Comparison of ENCODE assay signal across 8 cellular contexts in genomic region chr1:112369389-112370285, GRCh38. TPM values are rescaled to one million over a fixed set of nuclear protein-coding genes. Genes with fewer than 3 reads are reported as not detected.
A peak's percentile ranks its signal among the peaks of the same experiment; 100 is the strongest.
DNase-seq lines count a peak whose midpoint lies in the region; ATAC-seq, FAIRE-seq and TF ChIP-seq lines count a peak whose summit lies in the region.

No MANE protein-coding gene starts in this region.

- peak; percentile 71 for DNase-seq in H54 (ENCODE audit: insufficient read length, low spot score)
- DNase-seq in MG63: peak; percentile 81
- peak; percentile 60 to 87 for DNase-seq in SJSA1 (ENCODE audit: low read depth in 1 of 2, low spot score in 2 of 2)
- DNase-seq in activated gamma-delta T cell (lab: John Stamatoyannopoulos, UW): peak; percentile 32
- DNase-seq in frontal cortex (ENCODE audit: low spot score in 2 of 2): peak; percentile 36 to 75
- peak; percentile 77 to 99 (median 92) for DNase-seq in pancreas
- peak; percentile 84 to 93 for DNase-seq in tibial artery

- peaks cover 3% of the 10 kb centered on the region; the same call in 1 of the 2 replicates for H3K4me1 ChIP-seq in SJSA1 (replicated peaks)
- peaks cover 0 to 6% (median 0%) of the 10 kb centered on the region in 3 donors for H3K4me1 ChIP-seq in pancreas
- H3K4me1 ChIP-seq in tibial artery: no peaks in the 10 kb centered on the region

- WGBS in pancreas, 2 donors: 19 to 21% methylated on average over 16 of the region's 16 CpGs

- H3K36me3 ChIP-seq in MG63 (no peaks in the 10 kb centered on the region), SJSA1 (no peaks in the 10 kb centered on the region), pancreas (no peaks in the 10 kb centered on the region), tibial artery (no peaks in the 10 kb centered on the region)

- TF ChIP-seq POLR2A in H54 (IDR thresholded peaks at IDR 0.05; ENCODE audit: low read depth, low read length): no peak

- H3K27ac ChIP-seq in SJSA1: no peak overlapping the region
- H3K27ac ChIP-seq in pancreas: no peak overlapping the region
- no peak overlapping the region for H3K27ac ChIP-seq in tibial artery

- H3K9me3 ChIP-seq in MG63 (no peaks in the 10 kb centered on the region), SJSA1 (replicated peaks) (no peaks in the 10 kb centered on the region), pancreas (no peaks in the 10 kb centered on the region), tibial artery (no peaks in the 10 kb centered on the region)

- peaks cover 21% of the 10 kb centered on the region for H3K27me3 ChIP-seq in MG63
- H3K27me3 ChIP-seq in SJSA1 (replicated peaks): peaks cover 19% of the 10 kb centered on the region
- H3K27me3 ChIP-seq in pancreas: no peaks in the 10 kb centered on the region
- peaks cover 2 to 15% of the 10 kb centered on the region in 2 donors for H3K27me3 ChIP-seq in tibial artery

- FAIRE-seq in G401.6 (lab: Jason Lieb, UNC) (peak; percentile 74), H54 (lab: Jason Lieb, UNC) (peak; percentile 84), frontal cortex (lab: Jason Lieb, UNC) (no peak), pancreas (lab: Jason Lieb, UNC) (no peak)

- ATAC-seq in pancreas: peak; percentile 99 to 100 (median 100)

- intact Hi-C loops in pancreas (cut with DNase I) (no loop called here), tibial artery (cut with DNase I; ENCODE audit: low total_unique reads) (no loop called here)

- TF ChIP-seq CTCF in pancreas (IDR thresholded peaks at IDR 0.05) (peak; percentile 94 to 97 (median 96)), tibial artery (IDR thresholded peaks at IDR 0.05) (peak; percentile 91 to 99)

- H3K4me3 ChIP-seq in MG63 (no peak overlapping the region), SJSA1 (no peak overlapping the region), pancreas (no peak overlapping the region), tibial artery (no peak overlapping the region)

RNA-seq across cellular contexts. Expression of gene CTTNBP2NL, which starts 26.4 kb away (rescaled TPM):
- 11.9 and 16.3 TPM in 2 replicates for total RNA-seq in MG63 (2014; rRNA removed; shearing (Covaris generic); ENCODE audit: low replicate concordance)
- total RNA-seq in SJSA1 (2014; rRNA removed; shearing (Covaris generic)): 13.0 and 15.9 TPM in 2 replicates
- 22.8 TPM for total RNA-seq in frontal cortex
- total RNA-seq in pancreas: 10 to 100 TPM in 2 of 6 donors, 1 to 10 TPM in 4; 4.6 to 24.0 (median 6.5) TPM
- 1 to 10 TPM; 2.8 to 3.4 TPM for polyA plus RNA-seq in pancreas

Comparison
In these comparisons a context has a peak if more than half of its experiments do, and no peak if none do; other contexts are left out.
1. DNase-seq: peak in every context shown above with its lines; median percentile 92 in pancreas; 88 in tibial artery; 81 in MG63; 74 in SJSA1; 71 in H54; 56 in frontal cortex; 32 in activated gamma-delta T cell.